Comparison of ENCODE assay signal across 23 cellular contexts in genomic region chr1:175355414-175355813, GRCh38.
"Had no signal": no experiment of that assay in that cellular context is flagged by ENCODE, and none has a peak within 500 bp of the region (broad histone marks: within the 10 kb centered on the region; RNA-seq: fewer than 3 reads in every experiment).

No MANE protein-coding gene starts in this region.

- H3K36me3 ChIP-seq: colonic mucosa, esophagus muscularis mucosa, esophagus squamous epithelium, gastrocnemius medialis, gastroesophageal sphincter, heart left ventricle, heart right ventricle had no signal

- H3K27me3 ChIP-seq: colonic mucosa, esophagus muscularis mucosa, esophagus squamous epithelium, foreskin keratinocyte, gastrocnemius medialis, gastroesophageal sphincter had no signal

- H3K4me3 ChIP-seq: colonic mucosa, coronary artery, dorsolateral prefrontal cortex, esophagus muscularis mucosa, esophagus squamous epithelium, gastrocnemius medialis, gastroesophageal sphincter, heart left ventricle, heart right ventricle had no signal

- H3K4me1 ChIP-seq: colonic mucosa, esophagus muscularis mucosa, esophagus squamous epithelium, gastrocnemius medialis, gastroesophageal sphincter, heart left ventricle, heart right ventricle had no signal

- DNase-seq: colonic mucosa; cortex of kidney; dermis blood vessel endothelial cell; dorsolateral prefrontal cortex; effector CD4-positive, alpha-beta T cell; effector CD8-positive, alpha-beta T cell; effector memory CD4-positive, alpha-beta T cell; effector memory CD8-positive, alpha-beta T cell; endodermal cell; erythroblast; esophagus squamous epithelium; foreskin fibroblast; foreskin keratinocyte; foreskin melanocyte; gastrocnemius medialis; glutamatergic neuron; head of caudate nucleus; heart left ventricle; heart right ventricle had no signal

- H3K9me3 ChIP-seq: colonic mucosa, esophagus muscularis mucosa, esophagus squamous epithelium, gastrocnemius medialis, gastroesophageal sphincter, heart left ventricle, heart right ventricle had no signal

- H3K27ac ChIP-seq: colonic mucosa, coronary artery, dorsolateral prefrontal cortex, epithelial cell of prostate, esophagus muscularis mucosa, esophagus squamous epithelium, foreskin keratinocyte, gastrocnemius medialis, gastroesophageal sphincter, heart left ventricle, heart right ventricle had no signal
